In the genomic region with DNA sequence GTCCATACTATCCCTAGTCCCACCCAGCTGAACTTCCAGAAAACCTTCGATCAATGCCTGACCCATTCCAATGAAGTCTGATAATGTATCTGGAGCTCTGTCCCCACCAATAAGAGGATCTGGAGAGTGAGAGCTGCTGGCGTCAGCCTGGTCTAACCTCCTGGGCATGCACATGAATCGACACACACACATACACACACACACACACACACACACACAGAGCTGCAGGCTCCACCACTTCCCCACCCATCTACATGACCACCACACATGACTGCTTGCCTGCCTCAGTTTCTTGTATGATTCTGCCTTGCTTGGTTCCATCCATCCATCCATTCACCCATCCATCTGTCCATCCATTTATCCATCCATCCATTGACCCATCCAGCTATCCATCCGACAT, we compare ENCODE assay signal across 30 cellular contexts.
"Had no signal": no experiment of that assay in that cellular context is flagged by ENCODE, and none has a peak within 500 bp of the region (broad histone marks: within the 10 kb centered on the region; RNA-seq: fewer than 3 reads in every experiment).

No MANE protein-coding gene starts in this region.

- H3K4me1 Mint-ChIP-seq: naive thymus-derived CD8-positive, alpha-beta T cell; neural crest cell; stimulated activated memory B cell treated with anti-CD40 and anti-IgM and Interleukin-4, amounts not matched to agents 10 μg/mL and 1 μg/mL and 100 μg/mL, for 72 hours; stimulated activated naive CD8-positive, alpha-beta T cell treated with anti-CD3 and anti-CD28 coated beads, Interleukin-15, amount 100 ng/mL, for 72 hours had no signal

- H3K36me3 Mint-ChIP-seq: naive thymus-derived CD8-positive, alpha-beta T cell; natural killer cell treated with Interleukin-12 subunit alpha and Interleukin-12 subunit beta and Interleukin-15 and Interleukin-18, amount 100 ng/mL, for 72 hours; stimulated activated memory B cell treated with anti-CD40 and anti-IgM and Interleukin-4, amounts not matched to agents 10 μg/mL and 1 μg/mL and 100 μg/mL, for 72 hours had no signal

- H3K36me3 ChIP-seq: ovary, right lobe of liver, suprapubic skin, transverse colon, upper lobe of right lung, uterus had no signal

- H3K4me1 ChIP-seq: parathyroid adenoma, psoas muscle, right lobe of liver, suprapubic skin, testis, tibial artery, transverse colon, upper lobe of right lung, uterus had no signal

- H3K4me3 ChIP-seq: ovary, psoas muscle, right lobe of liver, sigmoid colon, suprapubic skin, testis, tibial artery, transverse colon, upper lobe of right lung, uterus had no signal

- H3K9me3 ChIP-seq: ovary, psoas muscle, right lobe of liver, sigmoid colon, suprapubic skin, testis, tibial artery, transverse colon, upper lobe of right lung, uterus had no signal

- H3K27ac ChIP-seq: ovary, parathyroid adenoma, psoas muscle, right lobe of liver, sigmoid colon, suprapubic skin, testis, tibial artery, transverse colon, upper lobe of right lung, uterus had no signal

- H3K9me3 Mint-ChIP-seq: naive thymus-derived CD8-positive, alpha-beta T cell; natural killer cell treated with Interleukin-12 subunit alpha and Interleukin-12 subunit beta and Interleukin-15 and Interleukin-18, amount 100 ng/mL, for 72 hours; nephron progenitor cell; neural crest cell; stimulated activated memory B cell treated with anti-CD40 and anti-IgM and Interleukin-4, amounts not matched to agents 10 μg/mL and 1 μg/mL and 100 μg/mL, for 72 hours; stimulated activated naive CD8-positive, alpha-beta T cell treated with anti-CD3 and anti-CD28 coated beads, Interleukin-15, amount 100 ng/mL, for 72 hours; type B pancreatic cell had no signal

- H3K27ac Mint-ChIP-seq: naive thymus-derived CD8-positive, alpha-beta T cell; natural killer cell treated with Interleukin-12 subunit alpha and Interleukin-12 subunit beta and Interleukin-15 and Interleukin-18, amount 100 ng/mL, for 72 hours; nephron progenitor cell; progenitor cell of endocrine pancreas; stimulated activated memory B cell treated with anti-CD40 and anti-IgM and Interleukin-4, amounts not matched to agents 10 μg/mL and 1 μg/mL and 100 μg/mL, for 72 hours; stimulated activated naive CD8-positive, alpha-beta T cell treated with anti-CD3 and anti-CD28 coated beads, Interleukin-15, amount 100 ng/mL, for 72 hours; type B pancreatic cell had no signal

- DNase-seq: naive thymus-derived CD8-positive, alpha-beta T cell; nephron progenitor cell; occipital lobe; ovary; posterior cingulate gyrus; psoas muscle; right cardiac atrium; right lobe of liver; sigmoid colon; small intestine; stimulated activated CD4-positive, alpha-beta T cell treated with anti-CD3 and anti-CD28 coated beads, Interleukin-15, amount 100 ng/mL, for 24 hours; stimulated activated CD4-positive, alpha-beta T cell treated with anti-CD3 and anti-CD28 coated beads, Interleukin-2, amount 100 ng/mL, for 24 hours; stimulated activated CD4-positive, alpha-beta T cell treated with anti-CD3 and anti-CD28 coated beads, Interleukin-2, amount 100 ng/mL, for 48 hours; stimulated activated CD4-positive, alpha-beta T cell treated with anti-CD3 and anti-CD28 coated beads, Interleukin-4, amount 100 ng/mL, for 24 hours; stimulated activated naive CD4-positive, alpha-beta T cell; stimulated activated naive CD8-positive, alpha-beta T cell treated with anti-CD3 and anti-CD28 coated beads, Interleukin-15, amount 100 ng/mL, for 72 hours; stimulated activated naive CD8-positive, alpha-beta T cell treated with anti-CD3 and anti-CD28 coated beads, Interleukin-15, Interleukin-2, amounts not matched to agents 100 U/mL and 50 U/mL, for 24 hours; substantia nigra; testis; tibial artery; transverse colon; upper lobe of right lung; uterus had no signal

- ATAC-seq: naive thymus-derived CD8-positive, alpha-beta T cell; natural killer cell treated with Interleukin-12 subunit alpha and Interleukin-12 subunit beta and Interleukin-15 and Interleukin-18, amount 100 ng/mL, for 72 hours; psoas muscle; right cardiac atrium; right lobe of liver; stimulated activated memory B cell treated with anti-CD40 and anti-IgM and Interleukin-4, amounts not matched to agents 10 μg/mL and 1 μg/mL and 100 μg/mL, for 72 hours; stimulated activated naive CD8-positive, alpha-beta T cell treated with anti-CD3 and anti-CD28 coated beads, Interleukin-15, amount 100 ng/mL, for 72 hours; stimulated activated naive CD8-positive, alpha-beta T cell treated with anti-CD3 and anti-CD28 coated beads, Interleukin-15, Interleukin-2, amounts not matched to agents 100 U/mL and 50 U/mL, for 24 hours; upper lobe of right lung had no signal

- H2AFZ ChIP-seq: parathyroid adenoma had no signal

- H3K4me3 Mint-ChIP-seq: naive thymus-derived CD8-positive, alpha-beta T cell; natural killer cell treated with Interleukin-12 subunit alpha and Interleukin-12 subunit beta and Interleukin-15 and Interleukin-18, amount 100 ng/mL, for 72 hours; nephron progenitor cell; neural crest cell; stimulated activated memory B cell treated with anti-CD40 and anti-IgM and Interleukin-4, amounts not matched to agents 10 μg/mL and 1 μg/mL and 100 μg/mL, for 72 hours; stimulated activated naive CD8-positive, alpha-beta T cell treated with anti-CD3 and anti-CD28 coated beads, Interleukin-15, amount 100 ng/mL, for 72 hours; type B pancreatic cell had no signal

- H3K27me3 ChIP-seq: ovary, right lobe of liver, sigmoid colon, suprapubic skin, testis, tibial artery, transverse colon, upper lobe of right lung, uterus had no signal

- H3K79me2 ChIP-seq: parathyroid adenoma had no signal
